ENCODE assay signal across 13 cellular contexts in the genomic region with DNA sequence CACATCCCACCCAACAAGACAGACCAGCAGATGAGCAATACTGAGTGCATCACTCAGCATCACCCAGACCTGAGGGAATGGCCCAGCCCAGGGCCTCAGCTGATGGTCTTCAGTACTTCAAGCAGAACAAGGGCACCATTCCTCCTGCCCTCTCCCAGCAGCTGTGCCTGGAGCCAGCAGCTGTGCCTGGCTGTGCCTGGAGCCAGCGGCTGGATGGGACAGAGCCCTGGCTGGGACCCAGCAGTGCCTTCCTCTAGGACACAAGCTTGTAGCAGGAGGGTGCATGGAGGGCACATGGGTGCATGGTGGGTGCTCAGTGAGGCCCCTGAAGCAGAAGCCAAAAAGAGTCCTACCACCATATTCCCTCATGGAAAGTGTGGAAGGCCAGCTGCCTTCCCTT.
DNase-seq lines count a peak whose midpoint lies in the region; ATAC-seq and TF ChIP-seq lines count a peak whose summit lies in the region.
"Had no signal": no experiment of that assay in that cellular context is flagged by ENCODE, and none has a peak within 500 bp of the region (broad histone marks: within the 10 kb centered on the region; RNA-seq: fewer than 3 reads in every experiment).

No MANE protein-coding gene starts in this region.

- H3K9me3 Mint-ChIP-seq in CD14-positive monocyte (peaks cover 0 to 2% (median 1%) of the 10 kb centered on the region in 7 donors), GM23338 (peaks cover 7% of the 10 kb centered on the region)

- H3K36me3 ChIP-seq in GM23338 (ENCODE audit: insufficient read depth): no peaks in the 10 kb centered on the region; the same call in 1 of the 2 replicates

- DNase-seq in caudate nucleus (lab: John Stamatoyannopoulos, UW) (peak in 36 of 61 donors; percentile 4 to 61 (median 28)), hippocampal formation (lab: John Stamatoyannopoulos, UW) (peak; percentile 8 to 42), pons (ENCODE audit: low spot score) (peak; percentile 37), CD14-positive monocyte (ENCODE audit: low spot score) (no peak), GM23338 (ENCODE audit: low spot score) (no peak), AG20443 (ENCODE audit: low spot score) (no peak), NCI-H1930 (lab: John Stamatoyannopoulos, UW) (no peak)
- DNase-seq: CD8-positive, alpha-beta memory T cell; DMS53; GF-D8; GM23248; H9; IMR-90 had no signal

- TF ChIP-seq CTCF in CD14-positive monocyte (IDR thresholded peaks at IDR 0.05): no peak
- TF ChIP-seq CTCF in GM23338 (conservative IDR thresholded peaks at IDR 0.05; ENCODE audit: low read depth in 2 of 2): no peak

- H3K4me3 Mint-ChIP-seq in CD14-positive monocyte: no peak overlapping the region
- H3K4me3 Mint-ChIP-seq in GM23338: no peak overlapping the region
- H3K4me3 Mint-ChIP-seq: CD8-positive, alpha-beta memory T cell; H9 had no signal

- no peaks in the 10 kb centered on the region for H3K27me3 ChIP-seq in GM23338 (ENCODE audit: insufficient read depth)

- H3K27me3 Mint-ChIP-seq in CD14-positive monocyte (ENCODE audit: low read depth in 3 of 3) (peaks cover 2 to 3% (median 2%) of the 10 kb centered on the region in 3 donors), GM23338 (ENCODE audit: insufficient read depth, low read depth, poor library complexity) (no peaks in the 10 kb centered on the region)
- H3K27me3 Mint-ChIP-seq: CD8-positive, alpha-beta memory T cell had no signal

- H3K4me1 ChIP-seq in GM23338 (ENCODE audit: insufficient read depth): no peaks in the 10 kb centered on the region

- H3K36me3 Mint-ChIP-seq in CD14-positive monocyte: no peaks in the 10 kb centered on the region
- no peaks in the 10 kb centered on the region for H3K36me3 Mint-ChIP-seq in GM23338 (ENCODE audit: low read depth)

- H3K27ac Mint-ChIP-seq in CD14-positive monocyte: no peak overlapping the region
- H3K27ac Mint-ChIP-seq in GM23338: no peak overlapping the region

- H3K79me2 ChIP-seq in GM23338 (replicated peaks; ENCODE audit: insufficient read depth): no peaks in the 10 kb centered on the region

- H3F3A ChIP-seq in GM23338 (replicated peaks; ENCODE audit: low read depth): no peaks in the 10 kb centered on the region

- H3K9me2 ChIP-seq in GM23338 (ENCODE audit: insufficient read depth): no peaks in the 10 kb centered on the region

- H4K20me1 ChIP-seq in GM23338 (replicated peaks; ENCODE audit: insufficient read depth): no peaks in the 10 kb centered on the region

- H3K4me3 ChIP-seq in GM23338: no peak overlapping the region
- H3K4me3 ChIP-seq: GM23248 had no signal

- H3K27ac ChIP-seq in caudate nucleus (ENCODE audit: low read depth, low read length) (peak overlapping the region; percentile 72), GM23338 (ENCODE audit: low read depth) (no peak overlapping the region)
- H3K27ac ChIP-seq: GM23248 had no signal

- no peak overlapping the region for H3K4me2 ChIP-seq in GM23338

- H3K4me1 Mint-ChIP-seq in CD14-positive monocyte (no peaks in the 10 kb centered on the region), GM23338 (no peaks in the 10 kb centered on the region)
- H3K4me1 Mint-ChIP-seq: H9 had no signal

- no peak overlapping the region for H2AFZ ChIP-seq in GM23338
- H2AFZ ChIP-seq: GM23248 had no signal

- intact Hi-C loops in CD14-positive monocyte (cut with micrococcal nuclease): no loop called here

- no peak for ATAC-seq in GM23338

TF ChIP-seq in GM23338, 12 proteins besides CTCF, POLR2A, EP300 and RAD21:
- TF ChIP-seq, protein P1, sequence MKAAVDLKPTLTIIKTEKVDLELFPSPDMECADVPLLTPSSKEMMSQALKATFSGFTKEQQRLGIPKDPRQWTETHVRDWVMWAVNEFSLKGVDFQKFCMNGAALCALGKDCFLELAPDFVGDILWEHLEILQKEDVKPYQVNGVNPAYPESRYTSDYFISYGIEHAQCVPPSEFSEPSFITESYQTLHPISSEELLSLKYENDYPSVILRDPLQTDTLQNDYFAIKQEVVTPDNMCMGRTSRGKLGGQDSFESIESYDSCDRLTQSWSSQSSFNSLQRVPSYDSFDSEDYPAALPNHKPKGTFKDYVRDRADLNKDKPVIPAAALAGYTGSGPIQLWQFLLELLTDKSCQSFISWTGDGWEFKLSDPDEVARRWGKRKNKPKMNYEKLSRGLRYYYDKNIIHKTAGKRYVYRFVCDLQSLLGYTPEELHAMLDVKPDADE (IDR thresholded peaks at IDR 0.05): no peak
- TF ChIP-seq EZH2 (IDR thresholded peaks at IDR 0.05; ENCODE audit: low read depth, unreplicated experiment): no peak
- no peak for TF ChIP-seq ZNF331 (CRISPR knock-in tag; IDR thresholded peaks at IDR 0.05; ENCODE audit: low read depth)
- no peak for TF ChIP-seq STAT1 (IDR thresholded peaks at IDR 0.05; ENCODE audit: unreplicated experiment)
- TF ChIP-seq EZH2phosphoT487 (IDR thresholded peaks at IDR 0.05; ENCODE audit: unreplicated experiment): no peak
- no peak for TF ChIP-seq ZNF114 (CRISPR knock-in tag; IDR thresholded peaks at IDR 0.05)
- TF ChIP-seq CREB1 (CRISPR knock-in tag; IDR thresholded peaks at IDR 0.05; ENCODE audit: low read depth): no peak
- no peak for TF ChIP-seq POLR2AphosphoS5 (IDR thresholded peaks at IDR 0.05; ENCODE audit: low read depth)
- no peak for TF ChIP-seq NANOG (IDR thresholded peaks at IDR 0.05; ENCODE audit: borderline replicate concordance)

Comparison
In these comparisons a context has a peak if more than half of its experiments do, and no peak if none do; other contexts are left out.
1. DNase-seq: peak in caudate nucleus (36 of 61), hippocampal formation (2 of 2) and pons (single experiment); none in CD14-positive monocyte (single experiment), GM23338 (single experiment), AG20443 (single experiment) and NCI-H1930 (0 of 2).